ENCODE assay signal across 29 cellular contexts in genomic region chrX:14942341-14942740, GRCh38.
"Had no signal": no experiment of that assay in that cellular context is flagged by ENCODE, and none has a peak within 500 bp of the region (broad histone marks: within the 10 kb centered on the region; RNA-seq: fewer than 3 reads in every experiment).

No MANE protein-coding gene starts in this region.

- H3K4me3 ChIP-seq: body of pancreas, breast epithelium had no signal

- H3K27ac ChIP-seq: body of pancreas, brain microvascular endothelial cell, breast epithelium, VCaP had no signal

- ATAC-seq: activated CD4-positive, alpha-beta T cell treated with anti-CD3 and anti-CD28 coated beads for 36 hours; activated CD8-positive, alpha-beta memory T cell treated with anti-CD3 and anti-CD28 coated beads, Interleukin-2, amount 10 ng/mL, durations not matched to agents 7 days and 5 days; activated CD8-positive, alpha-beta T cell treated with anti-CD3 and anti-CD28 coated beads, Interleukin-2, amount 10 ng/mL, durations not matched to agents 7 days and 5 days; activated naive CD8-positive, alpha-beta T cell treated with anti-CD3 and anti-CD28 coated beads, Interleukin-2, amount 50 U/mL, for 24 hours; body of pancreas had no signal

- H3K4me1 ChIP-seq: body of pancreas, breast epithelium had no signal

- DNase-seq: activated B cell treated with CpG ODN at 0.5 μM for 24 hours; activated CD4-positive, alpha-beta memory T cell treated with anti-CD3 and anti-CD28 coated beads, Interleukin-2, amount 10 ng/mL, durations not matched to agents 7 days and 5 days; activated CD4-positive, alpha-beta T cell treated with anti-CD3 and anti-CD28 coated beads for 36 hours; activated CD4-positive, alpha-beta T cell treated with anti-CD3 and anti-CD28 coated beads for 48 hours; activated CD4-positive, alpha-beta T cell treated with anti-CD3 and anti-CD28 coated beads, Interleukin-2, amount 10 ng/mL, durations not matched to agents 7 days and 5 days; activated CD4-positive, alpha-beta T cell treated with anti-CD3 and anti-CD28 coated beads, Interleukin-2, amount 50 U/mL, for 48 hours; activated CD4-positive, CD25-positive, alpha-beta regulatory T cell treated with anti-CD3 and anti-CD28 coated beads, Interleukin-2, amount 50 U/mL, for 72 hours; activated CD8-positive, alpha-beta memory T cell treated with anti-CD3 and anti-CD28 coated beads for 24 hours; activated CD8-positive, alpha-beta memory T cell treated with anti-CD3 and anti-CD28 coated beads, Interleukin-2, amount 10 ng/mL, durations not matched to agents 7 days and 5 days; activated CD8-positive, alpha-beta memory T cell treated with anti-CD3 and anti-CD28 coated beads, Interleukin-2, amount 50 U/mL, for 48 hours; activated CD8-positive, alpha-beta T cell treated with anti-CD3 and anti-CD28 coated beads, Interleukin-2, amount 10 ng/mL, durations not matched to agents 7 days and 5 days; activated effector memory CD4-positive, alpha-beta T cell treated with Interleukin-2 at 50 U/mL for 16 hours; activated gamma-delta T cell; activated naive CD4-positive, alpha-beta T cell treated with anti-CD3 and anti-CD28 coated beads, Interleukin-2, amount 10 ng/mL, durations not matched to agents 7 days and 5 days; activated naive CD4-positive, alpha-beta T cell treated with Interleukin-2 at 50 U/mL for 16 hours; activated naive CD8-positive, alpha-beta T cell treated with anti-CD3 and anti-CD28 coated beads, Interleukin-2, amount 10 ng/mL, durations not matched to agents 7 days and 5 days; activated naive CD8-positive, alpha-beta T cell treated with anti-CD3 and anti-CD28 coated beads, Interleukin-2, amount 50 U/mL, for 24 hours; activated T-cell treated with anti-CD3 and anti-CD28 coated beads, Interleukin-2, amount 50 U/mL, for 24 hours; activated T-cell treated with anti-CD3 and anti-CD28 coated beads, Interleukin-2, amount 50 U/mL, for 48 hours; aorta; body of pancreas; brain microvascular endothelial cell; central memory CD4-positive, alpha-beta T cell; T-helper 2 cell; T-helper 9 cell had no signal

- FAIRE-seq: astrocyte, TTC549 had no signal

- H3K9me3 ChIP-seq: body of pancreas, breast epithelium had no signal
